ENCODE assay signal across 29 cellular contexts in genomic region chr5:133705331-133705730, GRCh38.
"Had no signal": no experiment of that assay in that cellular context is flagged by ENCODE, and none has a peak within 500 bp of the region (broad histone marks: within the 10 kb centered on the region; RNA-seq: fewer than 3 reads in every experiment).

No MANE protein-coding gene starts in this region.

- H3K4me3 ChIP-seq: ascending aorta, breast epithelium, cardiac muscle cell, colonic mucosa had no signal

- H3K4me1 ChIP-seq: breast epithelium, colonic mucosa had no signal

- H3K27me3 ChIP-seq: ascending aorta, breast epithelium, cardiac muscle cell, colonic mucosa had no signal

- H3K27ac ChIP-seq: ascending aorta, breast epithelium, cardiac muscle cell, colonic mucosa, WERI-Rb-1 had no signal

- ATAC-seq: activated CD4-positive, CD25-positive, alpha-beta regulatory T cell treated with anti-CD3 and anti-CD28 coated beads, Interleukin-2, amount 50 U/mL, for 24 hours; activated CD8-positive, alpha-beta memory T cell treated with anti-CD3 and anti-CD28 coated beads, Interleukin-2, amount 10 ng/mL, durations not matched to agents 7 days and 5 days; activated CD8-positive, alpha-beta T cell treated with anti-CD3 and anti-CD28 coated beads for 36 hours; activated naive CD4-positive, alpha-beta T cell treated with anti-CD3 and anti-CD28 coated beads, Interleukin-2, amount 50 U/mL, for 72 hours; activated T-cell treated with anti-CD3 and anti-CD28 coated beads, Interleukin-2, amount 50 U/mL, for 72 hours; esophagus mucosa; T-helper 17 cell had no signal

- H3K9me3 ChIP-seq: ascending aorta, breast epithelium, colonic mucosa had no signal

- DNase-seq: activated B cell treated with CpG ODN at 0.5 μM for 24 hours; activated CD4-positive, alpha-beta T cell treated with anti-CD3 and anti-CD28 coated beads for 48 hours; activated CD4-positive, alpha-beta T cell treated with anti-CD3 and anti-CD28 coated beads, Interleukin-2, amount 50 U/mL, for 1 hour; activated CD4-positive, alpha-beta T cell treated with anti-CD3 and anti-CD28 coated beads, Interleukin-2, amount 50 U/mL, for 48 hours; activated CD8-positive, alpha-beta memory T cell treated with anti-CD3 and anti-CD28 coated beads, Interleukin-2, amount 10 ng/mL, durations not matched to agents 7 days and 5 days; activated CD8-positive, alpha-beta memory T cell treated with anti-CD3 and anti-CD28 coated beads, Interleukin-2, amount 50 U/mL, for 48 hours; activated CD8-positive, alpha-beta T cell treated with anti-CD3 and anti-CD28 coated beads for 36 hours; activated gamma-delta T cell; activated naive CD4-positive, alpha-beta T cell; activated naive CD4-positive, alpha-beta T cell treated with anti-CD3 and anti-CD28 coated beads, Interleukin-2, amount 10 ng/mL, durations not matched to agents 7 days and 5 days; activated naive CD8-positive, alpha-beta T cell treated with anti-CD3 and anti-CD28 coated beads, Interleukin-2, amount 10 ng/mL, durations not matched to agents 7 days and 5 days; activated T-cell treated with anti-CD3 and anti-CD28 coated beads for 4 hours; activated T-cell treated with anti-CD3 and anti-CD28 coated beads, Interleukin-2, amount 50 U/mL, for 24 hours; activated T-cell treated with anti-CD3 and anti-CD28 coated beads, Interleukin-2, amount 50 U/mL, for 72 hours; central memory CD4-positive, alpha-beta T cell; cerebellar nuclear complex; colonic mucosa; effector CD8-positive, alpha-beta T cell; foreskin fibroblast; T-helper 1 cell; T-helper 17 cell; T1000; WERI-Rb-1 had no signal

- H3K36me3 ChIP-seq: ascending aorta, breast epithelium, cardiac muscle cell, colonic mucosa, WERI-Rb-1 had no signal
